Comparison of ENCODE assay signal across 8 cellular contexts in genomic region chr11:102317099-102317767, GRCh38. TPM values are rescaled to one million over a fixed set of nuclear protein-coding genes. Genes with fewer than 3 reads are reported as not detected.
A peak's percentile ranks its signal among the peaks of the same experiment; 100 is the strongest.
DNase-seq lines count a peak whose midpoint lies in the region; ATAC-seq, FAIRE-seq and TF ChIP-seq lines count a peak whose summit lies in the region.

BIRC3 (plus strand) TSS chr11:102317484; CDS start chr11:102324510, 7,026 bp downstream.

- H3K4me3 Mint-ChIP-seq in IgD-negative memory B cell: peak within 1 kb of the TSS; percentile 87 to 97 (median 93)
- peak within 1 kb of the TSS; percentile 96 to 98 for H3K4me3 Mint-ChIP-seq in activated T-cell treated with anti-CD3 and anti-CD28 coated beads, Interleukin-2, amount 50 U/mL, for 72 hours
- H3K4me3 Mint-ChIP-seq in natural killer cell treated with Interleukin-12 subunit alpha and Interleukin-12 subunit beta and Interleukin-15 and Interleukin-18, amount 100 ng/mL, for 72 hours: peak within 1 kb of the TSS; percentile 96

- peak; percentile 83 for ATAC-seq in GM21528 (IDR thresholded peaks at IDR 0.05; ENCODE audit: low FRiP score, unreplicated experiment)
- peak; percentile 90 to 91 for ATAC-seq in activated T-cell treated with anti-CD3 and anti-CD28 coated beads, Interleukin-2, amount 50 U/mL, for 72 hours (replicated peaks in 1 of 2)
- peak; percentile 96 for ATAC-seq in natural killer cell treated with Interleukin-12 subunit alpha and Interleukin-12 subunit beta and Interleukin-15 and Interleukin-18, amount 100 ng/mL, for 72 hours
- ATAC-seq in stimulated activated naive CD8-positive, alpha-beta T cell treated with anti-CD3 and anti-CD28 coated beads, Interleukin-15, Interleukin-2, amounts not matched to agents 100 U/mL and 50 U/mL, for 24 hours: peak; percentile 91

- H3K36me3 Mint-ChIP-seq in IgD-negative memory B cell: peaks cover 8% of the 10 kb centered on the region
- peaks cover 26 to 40% of the 10 kb centered on the region in 2 donors for H3K36me3 Mint-ChIP-seq in activated T-cell treated with anti-CD3 and anti-CD28 coated beads, Interleukin-2, amount 50 U/mL, for 72 hours (ENCODE audit: insufficient read depth in 2 of 2)
- H3K36me3 Mint-ChIP-seq in natural killer cell treated with Interleukin-12 subunit alpha and Interleukin-12 subunit beta and Interleukin-15 and Interleukin-18, amount 100 ng/mL, for 72 hours: peaks cover 31% of the 10 kb centered on the region

- peak; percentile 36 for TF ChIP-seq CTCF in fibroblast of mammary gland (conservative IDR thresholded peaks at IDR 0.05; ENCODE audit: control insufficient read depth, insufficient read depth, low read depth, low read length)

- H3K27ac Mint-ChIP-seq in IgD-negative memory B cell: peak within 1 kb of the TSS; percentile 92 to 100 (median 100)
- H3K27ac Mint-ChIP-seq in activated T-cell treated with anti-CD3 and anti-CD28 coated beads, Interleukin-2, amount 50 U/mL, for 72 hours: peak within 1 kb of the TSS; percentile 98
- H3K27ac Mint-ChIP-seq in natural killer cell treated with Interleukin-12 subunit alpha and Interleukin-12 subunit beta and Interleukin-15 and Interleukin-18, amount 100 ng/mL, for 72 hours: peak within 1 kb of the TSS; percentile 86 to 93

- H3K4me3 ChIP-seq in fibroblast of mammary gland (ENCODE audit: control insufficient read depth, low read depth, low read length): peak within 1 kb of the TSS; percentile 56

- H3K27me3 Mint-ChIP-seq in IgD-negative memory B cell: no peaks in the 10 kb centered on the region
- H3K27me3 Mint-ChIP-seq in activated T-cell treated with anti-CD3 and anti-CD28 coated beads, Interleukin-2, amount 50 U/mL, for 72 hours (ENCODE audit: low read depth): no peaks in the 10 kb centered on the region
- H3K27me3 Mint-ChIP-seq in natural killer cell treated with Interleukin-12 subunit alpha and Interleukin-12 subunit beta and Interleukin-15 and Interleukin-18, amount 100 ng/mL, for 72 hours: no peaks in the 10 kb centered on the region

- FAIRE-seq in RCC 7860 (lab: Jason Lieb, UNC): peak; percentile 94

- DNase-seq in DMS153 (lab: John Stamatoyannopoulos, UW): peak; percentile 92
- peak; percentile 95 for DNase-seq in RCC 7860 (ENCODE audit: low spot score)
- DNase-seq in activated T-cell treated with anti-CD3 and anti-CD28 coated beads, Interleukin-2, amount 50 U/mL, for 72 hours: peak; percentile 91 to 94
- peak; percentile 90 for DNase-seq in fibroblast of mammary gland (ENCODE audit: low read depth)
- peak; percentile 96 for DNase-seq in natural killer cell treated with Interleukin-12 subunit alpha and Interleukin-12 subunit beta and Interleukin-15 and Interleukin-18, amount 100 ng/mL, for 72 hours (ENCODE audit: low spot score)
- peak; percentile 89 for DNase-seq in stimulated activated naive CD8-positive, alpha-beta T cell treated with anti-CD3 and anti-CD28 coated beads, Interleukin-15, Interleukin-2, amounts not matched to agents 100 U/mL and 50 U/mL, for 24 hours

- H3K9me3 Mint-ChIP-seq in IgD-negative memory B cell: peaks cover 0 to 2% (median 0%) of the 10 kb centered on the region in 3 donors
- no peaks in the 10 kb centered on the region for H3K9me3 Mint-ChIP-seq in activated T-cell treated with anti-CD3 and anti-CD28 coated beads, Interleukin-2, amount 50 U/mL, for 72 hours
- peaks cover 3% of the 10 kb centered on the region for H3K9me3 Mint-ChIP-seq in natural killer cell treated with Interleukin-12 subunit alpha and Interleukin-12 subunit beta and Interleukin-15 and Interleukin-18, amount 100 ng/mL, for 72 hours

- H3K4me1 Mint-ChIP-seq in IgD-negative memory B cell: peaks cover 28 to 44% (median 38%) of the 10 kb centered on the region in 3 donors
- H3K4me1 Mint-ChIP-seq in activated T-cell treated with anti-CD3 and anti-CD28 coated beads, Interleukin-2, amount 50 U/mL, for 72 hours (ENCODE audit: low read depth): peaks cover 82% of the 10 kb centered on the region
- H3K4me1 Mint-ChIP-seq in natural killer cell treated with Interleukin-12 subunit alpha and Interleukin-12 subunit beta and Interleukin-15 and Interleukin-18, amount 100 ng/mL, for 72 hours (ENCODE audit: low read depth in 2 of 2): peaks cover 59 to 71% of the 10 kb centered on the region in 2 donors

RNA-seq across cellular contexts. Expression of gene BIRC3, which starts in this region (rescaled TPM):
- 158 TPM for polyA plus RNA-seq in IgD-negative memory B cell
- 100 to 1,000 TPM; 123 to 155 TPM for total RNA-seq in activated T-cell treated with anti-CD3 and anti-CD28 coated beads, Interleukin-2, amount 50 U/mL, for 72 hours
- 10 to 100 TPM; 62.3 to 75.6 TPM for total RNA-seq in natural killer cell treated with Interleukin-12 subunit alpha and Interleukin-12 subunit beta and Interleukin-15 and Interleukin-18, amount 100 ng/mL, for 72 hours

Comparison
In these comparisons a context has a peak if more than half of its experiments do, and no peak if none do; other contexts are left out.
1. Peak in every context shown above with its lines: DNase-seq, ATAC-seq and H3K4me3 ChIP-seq.